ENCODE assay signal across 15 cellular contexts in genomic region chr10:24416248-24416647, GRCh38.
DNase-seq lines count a peak whose midpoint lies in the region; ATAC-seq and TF ChIP-seq lines count a peak whose summit lies in the region.
"Had no signal": no experiment of that assay in that cellular context is flagged by ENCODE, and none has a peak within 500 bp of the region (broad histone marks: within the 10 kb centered on the region; RNA-seq: fewer than 3 reads in every experiment).

No MANE protein-coding gene starts in this region.

- H3K27ac ChIP-seq in A673 (ENCODE audit: low read depth, low read length, poor library complexity, severe bottlenecking) = peak overlapping the region; percentile 70
- peak overlapping the region in 36 of 59 donors; percentile 9 to 81 (median 64) for H3K27ac ChIP-seq in dorsolateral prefrontal cortex
- H3K27ac ChIP-seq in mucosa of rectum (ENCODE audit: low read depth in 2 of 2, low read length in 2 of 2) = peak overlapping the region; percentile 85 to 96
- H3K27ac ChIP-seq in smooth muscle cell (ENCODE audit: low read depth) = peak overlapping the region; percentile 77

- H3K9me3 Mint-ChIP-seq in activated T-cell treated with anti-CD3 and anti-CD28 coated beads, Interleukin-2, amount 50 U/mL, for 24 hours = no peaks in the 10 kb centered on the region
- H3K9me3 Mint-ChIP-seq in activated CD4-positive, alpha-beta memory T cell treated with anti-CD3 and anti-CD28 coated beads, Interleukin-2, amount 10 ng/mL, durations not matched to agents 7 days and 5 days = no peaks in the 10 kb centered on the region
- H3K9me3 Mint-ChIP-seq: activated CD4-positive, alpha-beta T cell treated with anti-CD3 and anti-CD28 coated beads, Interleukin-2, amount 10 ng/mL, durations not matched to agents 7 days and 5 days; naive B cell; stimulated activated naive CD8-positive, alpha-beta T cell treated with anti-CD3 and anti-CD28 coated beads, Interleukin-15, Interleukin-2, amounts not matched to agents 100 ng/mL and 50 ng/mL, for 24 hours had no signal

- H3K4me1 ChIP-seq in A673 (ENCODE audit: insufficient read depth, low read length, poor library complexity, severe bottlenecking) (peaks cover 32% of the 10 kb centered on the region), mucosa of rectum (ENCODE audit: control insufficient read depth in 2 of 2, insufficient read depth in 2 of 2, low read length in 2 of 2) (peaks cover 15 to 33% of the 10 kb centered on the region in 2 donors), smooth muscle cell (ENCODE audit: low read depth) (peaks cover 20% of the 10 kb centered on the region)

- intact Hi-C loops in A673 (cut with micrococcal nuclease; ENCODE audit: unreplicated experiment) = loop anchor here (5.0 kb wide), 1 partner anchor 46 kb away; no protein-coding TSS in a partner anchor
- intact Hi-C loops in dorsolateral prefrontal cortex (cut with DNase I) = no loop called here

- ATAC-seq in GM21528 (IDR thresholded peaks at IDR 0.05; ENCODE audit: low FRiP score, unreplicated experiment) = no peak

- CTCF ChIA-PET in A673 (lab: Charles Lee) = interaction anchor here (0.8 kb wide), 1 partner anchor 87 kb away, joined by 3 read pairs; no protein-coding TSS in a partner anchor
- CTCF ChIA-PET in activated CD4-positive, alpha-beta memory T cell treated with anti-CD3 and anti-CD28 coated beads, Interleukin-2, amount 10 ng/mL, durations not matched to agents 7 days and 5 days (lab: Charles Lee) = no interaction called here

- H3K9ac ChIP-seq in mucosa of rectum (ENCODE audit: low read depth in 1 of 2, low read length in 2 of 2) (peak overlapping the region; percentile 53 to 72), smooth muscle cell (ENCODE audit: low read depth) (no peak overlapping the region)

- POLR2A ChIA-PET in A673 (lab: Charles Lee; ENCODE audit: low non-redundant PET) = interaction anchor here (0.6 kb wide), 1 partner anchor 8 kb away, joined by 3 read pairs; no protein-coding TSS in a partner anchor
- POLR2A ChIA-PET in activated CD4-positive, alpha-beta memory T cell treated with anti-CD3 and anti-CD28 coated beads, Interleukin-2, amount 10 ng/mL, durations not matched to agents 7 days and 5 days (lab: Charles Lee) = no interaction called here

- peaks cover 5% of the 10 kb centered on the region for H3K9me3 ChIP-seq in A673 (ENCODE audit: low read depth, low read length, poor library complexity, severe bottlenecking)
- H3K9me3 ChIP-seq in mucosa of rectum (ENCODE audit: control insufficient read depth in 2 of 2, low read length in 2 of 2) = no peaks in the 10 kb centered on the region
- H3K9me3 ChIP-seq in smooth muscle cell (replicated peaks; ENCODE audit: low read depth) = no peaks in the 10 kb centered on the region

- H3K79me2 ChIP-seq in smooth muscle cell (ENCODE audit: low read depth) = peaks cover 5% of the 10 kb centered on the region

- H3K36me3 Mint-ChIP-seq in activated T-cell treated with anti-CD3 and anti-CD28 coated beads, Interleukin-2, amount 50 U/mL, for 24 hours (ENCODE audit: low read depth) = no peaks in the 10 kb centered on the region
- no peaks in the 10 kb centered on the region for H3K36me3 Mint-ChIP-seq in activated CD4-positive, alpha-beta memory T cell treated with anti-CD3 and anti-CD28 coated beads, Interleukin-2, amount 10 ng/mL, durations not matched to agents 7 days and 5 days (ENCODE audit: low read depth)
- H3K36me3 Mint-ChIP-seq: naive B cell had no signal

- no TSS peak for BruUV-seq in A673 (replicated peaks; lab: Mats Ljungman, UMichigan)

- H3K4me3 Mint-ChIP-seq in activated T-cell treated with anti-CD3 and anti-CD28 coated beads, Interleukin-2, amount 50 U/mL, for 24 hours = no peak overlapping the region
- H3K4me3 Mint-ChIP-seq in activated CD4-positive, alpha-beta memory T cell treated with anti-CD3 and anti-CD28 coated beads, Interleukin-2, amount 10 ng/mL, durations not matched to agents 7 days and 5 days = no peak overlapping the region
- H3K4me3 Mint-ChIP-seq: activated CD4-positive, alpha-beta T cell treated with anti-CD3 and anti-CD28 coated beads, Interleukin-2, amount 10 ng/mL, durations not matched to agents 7 days and 5 days; naive B cell; stimulated activated naive CD8-positive, alpha-beta T cell treated with anti-CD3 and anti-CD28 coated beads, Interleukin-15, Interleukin-2, amounts not matched to agents 100 ng/mL and 50 ng/mL, for 24 hours had no signal

- no peak overlapping the region for H3K27ac Mint-ChIP-seq in activated T-cell treated with anti-CD3 and anti-CD28 coated beads, Interleukin-2, amount 50 U/mL, for 24 hours
- H3K27ac Mint-ChIP-seq in activated CD4-positive, alpha-beta memory T cell treated with anti-CD3 and anti-CD28 coated beads, Interleukin-2, amount 10 ng/mL, durations not matched to agents 7 days and 5 days = no peak overlapping the region
- H3K27ac Mint-ChIP-seq: activated CD4-positive, alpha-beta T cell treated with anti-CD3 and anti-CD28 coated beads, Interleukin-2, amount 10 ng/mL, durations not matched to agents 7 days and 5 days; stimulated activated naive CD8-positive, alpha-beta T cell treated with anti-CD3 and anti-CD28 coated beads, Interleukin-15, Interleukin-2, amounts not matched to agents 100 ng/mL and 50 ng/mL, for 24 hours had no signal

- peak overlapping the region; percentile 26 for H3K4me2 ChIP-seq in smooth muscle cell

- peaks cover 22% of the 10 kb centered on the region for H3K27me3 Mint-ChIP-seq in activated T-cell treated with anti-CD3 and anti-CD28 coated beads, Interleukin-2, amount 50 U/mL, for 24 hours
- H3K27me3 Mint-ChIP-seq in activated CD4-positive, alpha-beta memory T cell treated with anti-CD3 and anti-CD28 coated beads, Interleukin-2, amount 10 ng/mL, durations not matched to agents 7 days and 5 days = peaks cover 6% of the 10 kb centered on the region
- H3K27me3 Mint-ChIP-seq: activated CD4-positive, alpha-beta T cell treated with anti-CD3 and anti-CD28 coated beads, Interleukin-2, amount 10 ng/mL, durations not matched to agents 7 days and 5 days had no signal

- H3K4me1 Mint-ChIP-seq in activated T-cell treated with anti-CD3 and anti-CD28 coated beads, Interleukin-2, amount 50 U/mL, for 24 hours (ENCODE audit: low read depth) = no peaks in the 10 kb centered on the region
- H3K4me1 Mint-ChIP-seq in activated CD4-positive, alpha-beta memory T cell treated with anti-CD3 and anti-CD28 coated beads, Interleukin-2, amount 10 ng/mL, durations not matched to agents 7 days and 5 days = no peaks in the 10 kb centered on the region
- H3K4me1 Mint-ChIP-seq: activated CD4-positive, alpha-beta T cell treated with anti-CD3 and anti-CD28 coated beads, Interleukin-2, amount 10 ng/mL, durations not matched to agents 7 days and 5 days; naive B cell had no signal

- WGBS in smooth muscle cell (ENCODE audit: low lambda C conversion rate) = 82% methylated on average over 4 of the region's 4 CpGs

- H4K20me1 ChIP-seq in smooth muscle cell (ENCODE audit: low read depth) = no peaks in the 10 kb centered on the region

- DNase-seq in A673 (ENCODE audit: low spot score) = no peak
- no peak for DNase-seq in dorsolateral prefrontal cortex
- DNase-seq in smooth muscle cell (lab: John Stamatoyannopoulos, UW; ENCODE audit: unreplicated experiment) = no peak
- DNase-seq in activated T-cell treated with anti-CD3 and anti-CD28 coated beads, Interleukin-2, amount 50 U/mL, for 24 hours = no peak
- no peak for DNase-seq in activated CD4-positive, alpha-beta memory T cell treated with anti-CD3 and anti-CD28 coated beads, Interleukin-2, amount 10 ng/mL, durations not matched to agents 7 days and 5 days
- no peak for DNase-seq in NCI-H524 (lab: John Stamatoyannopoulos, UW)
- DNase-seq: activated CD4-positive, alpha-beta T cell treated with anti-CD3 and anti-CD28 coated beads, Interleukin-2, amount 10 ng/mL, durations not matched to agents 7 days and 5 days; activated naive CD4-positive, alpha-beta T cell treated with anti-CD3 and anti-CD28 coated beads, Interleukin-2, amount 50 U/mL, for 16 hours; Karpas-422; naive B cell; NCI-H1092 treated with DMSO at 0.1 percent for 48 hours; NCI-H526 treated with DMSO at 0.1 percent for 48 hours had no signal

- H3K27me3 ChIP-seq in A673 (replicated peaks; ENCODE audit: insufficient read depth, low read depth, low read length, poor library complexity) (no peaks in the 10 kb centered on the region), dorsolateral prefrontal cortex (no peaks in the 10 kb centered on the region), mucosa of rectum (ENCODE audit: control insufficient read depth in 2 of 2, insufficient read depth in 2 of 2, low read length in 2 of 2) (no peaks in the 10 kb centered on the region), smooth muscle cell (ENCODE audit: low read depth) (no peaks in the 10 kb centered on the region)

- H2AFZ ChIP-seq in smooth muscle cell (ENCODE audit: low read depth) = no peak overlapping the region

- peaks cover 6% of the 10 kb centered on the region for H3F3A ChIP-seq in smooth muscle cell (ENCODE audit: low read depth)

- H3K4me3 ChIP-seq in A673 (ENCODE audit: low read depth, low read length, poor library complexity, severe bottlenecking) (no peak overlapping the region), dorsolateral prefrontal cortex (no peak overlapping the region), mucosa of rectum (ENCODE audit: low read length in 2 of 2) (no peak overlapping the region), smooth muscle cell (no peak overlapping the region)

- H3K36me3 ChIP-seq in A673 (ENCODE audit: insufficient read depth, low read length, poor library complexity, severe bottlenecking) (no peaks in the 10 kb centered on the region), mucosa of rectum (ENCODE audit: control insufficient read depth in 2 of 2, insufficient read depth in 2 of 2, low read length in 2 of 2) (no peaks in the 10 kb centered on the region), smooth muscle cell (ENCODE audit: low read depth) (no peaks in the 10 kb centered on the region)

- no peak for TF ChIP-seq CTCF in A673 (conservative IDR thresholded peaks at IDR 0.05; ENCODE audit: low read depth, low read length)
- TF ChIP-seq CTCF in dorsolateral prefrontal cortex (IDR thresholded peaks at IDR 0.05 in 54 of 56, conservative IDR thresholded peaks at IDR 0.05 in 2 of 56; ENCODE audit: low read depth in 1 of 56, partially characterized antibody in 56 of 56) = no peak
- no peak for TF ChIP-seq CTCF in smooth muscle cell (IDR thresholded peaks at IDR 0.05; ENCODE audit: borderline replicate concordance, insufficient read depth, poor library complexity, severe bottlenecking)
